Comparison of ENCODE assay signal across 15 cellular contexts in the genomic region with DNA sequence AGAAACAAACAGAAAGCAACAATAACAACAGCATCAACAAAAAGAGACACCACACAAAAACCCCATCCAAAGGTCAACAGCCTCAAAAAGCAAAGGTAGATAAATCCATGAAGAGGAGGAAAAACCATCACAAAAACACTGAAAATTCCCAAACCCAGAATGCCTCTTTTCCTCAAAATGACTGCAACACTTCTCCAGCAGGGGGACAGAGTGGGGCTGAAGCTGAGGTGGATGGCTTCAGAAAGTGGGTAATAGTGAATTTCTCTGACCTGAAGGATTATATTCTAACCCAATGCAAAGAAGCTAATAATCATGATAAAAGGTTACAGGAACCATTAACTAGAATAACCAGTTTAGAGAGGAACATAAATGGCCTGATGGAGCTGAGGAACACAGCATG.
"Had no signal": no experiment of that assay in that cellular context is flagged by ENCODE, and none has a peak within 500 bp of the region (broad histone marks: within the 10 kb centered on the region; RNA-seq: fewer than 3 reads in every experiment).

No MANE protein-coding gene starts in this region.

- DNase-seq: activated CD4-positive, alpha-beta T cell treated with anti-CD3 and anti-CD28 coated beads for 1 hour; activated CD4-positive, alpha-beta T cell treated with anti-CD3 and anti-CD28 coated beads, Interleukin-2, amount 50 U/mL, for 48 hours; activated CD8-positive, alpha-beta memory T cell treated with anti-CD3 and anti-CD28 coated beads, Interleukin-2, amount 10 ng/mL, durations not matched to agents 7 days and 5 days; activated gamma-delta T cell treated with Interleukin-2 at 50 U/mL for 16 hours; activated naive CD8-positive, alpha-beta T cell treated with anti-CD3 and anti-CD28 coated beads for 36 hours; activated T-cell treated with anti-CD3 and anti-CD28 coated beads, Interleukin-2, amount 50 U/mL, for 48 hours; dorsolateral prefrontal cortex; gastrocnemius medialis; hypothalamus; left lung; stimulated activated CD4-positive, alpha-beta T cell treated with anti-CD3 and anti-CD28 coated beads, Interleukin-2, amount 100 ng/mL, for 48 hours; stimulated activated CD8-positive, alpha-beta memory T cell treated with anti-CD3 and anti-CD28 coated beads, Interleukin-4, amount 100 ng/mL, for 48 hours; stimulated activated naive CD8-positive, alpha-beta T cell treated with anti-CD3 and anti-CD28 coated beads, Interleukin-15, Interleukin-2, amounts not matched to agents 100 U/mL and 50 U/mL, for 24 hours; upper lobe of right lung had no signal

- H3K4me3 ChIP-seq: dorsolateral prefrontal cortex, gastrocnemius medialis, left lung, suprapubic skin, upper lobe of right lung had no signal

- ATAC-seq: activated CD8-positive, alpha-beta memory T cell treated with anti-CD3 and anti-CD28 coated beads, Interleukin-2, amount 10 ng/mL, durations not matched to agents 7 days and 5 days; gastrocnemius medialis; left lung; stimulated activated naive CD8-positive, alpha-beta T cell treated with anti-CD3 and anti-CD28 coated beads, Interleukin-15, Interleukin-2, amounts not matched to agents 100 U/mL and 50 U/mL, for 24 hours; upper lobe of right lung had no signal

- H3K27me3 ChIP-seq: dorsolateral prefrontal cortex, gastrocnemius medialis, left lung, suprapubic skin, upper lobe of right lung had no signal

- H3K9me3 ChIP-seq: gastrocnemius medialis, upper lobe of right lung had no signal

- H3K27ac ChIP-seq: dorsolateral prefrontal cortex, gastrocnemius medialis, left lung, suprapubic skin, upper lobe of right lung had no signal

- H3K4me1 ChIP-seq: gastrocnemius medialis, left lung, suprapubic skin, upper lobe of right lung had no signal

- H3K36me3 ChIP-seq: gastrocnemius medialis, left lung, suprapubic skin, upper lobe of right lung had no signal
